9 cellular contexts compared by ENCODE assay signal in the genomic region with DNA sequence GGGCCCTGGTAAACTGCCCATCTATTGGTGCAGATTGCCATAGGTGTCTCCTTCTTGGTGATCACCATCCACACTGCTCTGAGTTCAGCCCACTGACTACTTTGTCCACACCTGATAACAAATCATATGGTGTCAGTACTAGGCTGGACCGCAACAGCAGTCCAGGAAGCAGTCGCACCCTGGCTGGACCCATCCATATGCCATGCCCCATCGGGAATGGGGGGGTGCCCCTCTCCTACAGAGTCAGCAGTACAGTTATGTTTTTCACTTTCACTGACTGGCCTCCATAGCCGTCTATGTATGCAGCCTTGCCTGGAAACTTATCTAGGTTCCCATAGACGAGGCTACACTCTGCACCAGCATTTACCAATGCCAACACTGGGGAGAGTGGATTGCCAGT.
"Had no signal": no experiment of that assay in that cellular context is flagged by ENCODE, and none has a peak within 500 bp of the region (broad histone marks: within the 10 kb centered on the region; RNA-seq: fewer than 3 reads in every experiment).

No MANE protein-coding gene starts in this region.

- H3K4me1 ChIP-seq: HAP-1 had no signal

- ATAC-seq: HCT116, HepG2 had no signal

- H3K4me3 ChIP-seq: GM23248, HAP-1 had no signal

- H3K9ac ChIP-seq: GM23248 had no signal

- H3K4me3 Mint-ChIP-seq: HFFc6, IgD-negative memory B cell had no signal

- H2AFZ ChIP-seq: GM23248 had no signal

- H3K27ac Mint-ChIP-seq: HFFc6, IgD-negative memory B cell had no signal

- H3K27me3 Mint-ChIP-seq: IgD-negative memory B cell had no signal

- DNase-seq: GM23248, GOT3, H7, HFFc6 had no signal

- H3K27ac ChIP-seq: GM23248, HL-60 had no signal

- H3K9me3 ChIP-seq: HAP-1 had no signal

- H3K36me3 ChIP-seq: HAP-1 had no signal
